ENCODE assay signal across 2 cellular contexts in the genomic region with DNA sequence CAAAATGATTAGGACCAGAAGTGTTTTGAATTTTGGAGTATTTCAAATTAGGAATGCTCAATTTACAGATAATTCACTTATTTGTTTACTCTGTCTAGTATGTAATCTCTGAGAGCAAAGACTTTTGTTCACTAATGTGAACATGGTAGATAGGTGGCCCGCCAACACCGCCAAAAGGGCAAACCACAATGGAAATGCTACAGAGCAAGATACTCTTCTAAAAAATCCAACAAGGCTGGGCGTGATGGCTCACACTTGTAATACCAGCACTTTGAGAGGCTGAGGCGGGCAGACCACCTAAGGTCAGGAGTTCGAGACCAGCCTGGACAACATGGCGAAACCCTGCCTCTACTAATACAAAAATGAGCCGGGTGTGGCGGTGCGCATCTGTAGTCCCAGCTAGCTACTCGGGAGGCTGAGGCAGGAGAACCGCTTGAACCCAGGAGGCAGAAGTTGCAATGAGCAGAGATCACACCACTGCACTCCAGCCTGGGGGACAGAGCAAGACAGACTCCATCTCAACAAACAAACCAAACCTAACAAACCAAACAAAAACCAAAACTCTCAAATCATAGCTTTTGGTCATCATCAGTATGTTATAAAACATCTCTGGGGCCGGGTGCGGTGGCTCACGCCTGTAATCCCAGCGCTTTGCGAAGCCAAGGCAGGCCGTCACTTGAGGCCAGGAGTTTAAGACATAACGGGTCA.
TF ChIP-seq lines count a peak whose summit lies in the region.

No MANE protein-coding gene starts in this region.

TF ChIP-seq in SK-N-SH, 30 proteins besides CTCF, POLR2A, EP300 and RAD21 (continued from another document):
- TF ChIP-seq, protein P1, sequence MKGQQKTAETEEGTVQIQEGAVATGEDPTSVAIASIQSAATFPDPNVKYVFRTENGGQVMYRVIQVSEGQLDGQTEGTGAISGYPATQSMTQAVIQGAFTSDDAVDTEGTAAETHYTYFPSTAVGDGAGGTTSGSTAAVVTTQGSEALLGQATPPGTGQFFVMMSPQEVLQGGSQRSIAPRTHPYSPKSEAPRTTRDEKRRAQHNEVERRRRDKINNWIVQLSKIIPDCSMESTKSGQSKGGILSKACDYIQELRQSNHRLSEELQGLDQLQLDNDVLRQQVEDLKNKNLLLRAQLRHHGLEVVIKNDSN (IDR thresholded peaks at IDR 0.05; ENCODE audit: borderline replicate concordance, low read depth), result no peak
- TF ChIP-seq FOXM1 (IDR thresholded peaks at IDR 0.05; ENCODE audit: low read depth), result no peak
- no peak for TF ChIP-seq SMC3 (IDR thresholded peaks at IDR 0.05; ENCODE audit: low read depth, low read length)
- no peak for TF ChIP-seq MXI1 (IDR thresholded peaks at IDR 0.05; ENCODE audit: low read depth, low read length)
- no peak for TF ChIP-seq TEAD4 (IDR thresholded peaks at IDR 0.05; ENCODE audit: borderline replicate concordance, insufficient read depth)
- TF ChIP-seq, protein P2, sequence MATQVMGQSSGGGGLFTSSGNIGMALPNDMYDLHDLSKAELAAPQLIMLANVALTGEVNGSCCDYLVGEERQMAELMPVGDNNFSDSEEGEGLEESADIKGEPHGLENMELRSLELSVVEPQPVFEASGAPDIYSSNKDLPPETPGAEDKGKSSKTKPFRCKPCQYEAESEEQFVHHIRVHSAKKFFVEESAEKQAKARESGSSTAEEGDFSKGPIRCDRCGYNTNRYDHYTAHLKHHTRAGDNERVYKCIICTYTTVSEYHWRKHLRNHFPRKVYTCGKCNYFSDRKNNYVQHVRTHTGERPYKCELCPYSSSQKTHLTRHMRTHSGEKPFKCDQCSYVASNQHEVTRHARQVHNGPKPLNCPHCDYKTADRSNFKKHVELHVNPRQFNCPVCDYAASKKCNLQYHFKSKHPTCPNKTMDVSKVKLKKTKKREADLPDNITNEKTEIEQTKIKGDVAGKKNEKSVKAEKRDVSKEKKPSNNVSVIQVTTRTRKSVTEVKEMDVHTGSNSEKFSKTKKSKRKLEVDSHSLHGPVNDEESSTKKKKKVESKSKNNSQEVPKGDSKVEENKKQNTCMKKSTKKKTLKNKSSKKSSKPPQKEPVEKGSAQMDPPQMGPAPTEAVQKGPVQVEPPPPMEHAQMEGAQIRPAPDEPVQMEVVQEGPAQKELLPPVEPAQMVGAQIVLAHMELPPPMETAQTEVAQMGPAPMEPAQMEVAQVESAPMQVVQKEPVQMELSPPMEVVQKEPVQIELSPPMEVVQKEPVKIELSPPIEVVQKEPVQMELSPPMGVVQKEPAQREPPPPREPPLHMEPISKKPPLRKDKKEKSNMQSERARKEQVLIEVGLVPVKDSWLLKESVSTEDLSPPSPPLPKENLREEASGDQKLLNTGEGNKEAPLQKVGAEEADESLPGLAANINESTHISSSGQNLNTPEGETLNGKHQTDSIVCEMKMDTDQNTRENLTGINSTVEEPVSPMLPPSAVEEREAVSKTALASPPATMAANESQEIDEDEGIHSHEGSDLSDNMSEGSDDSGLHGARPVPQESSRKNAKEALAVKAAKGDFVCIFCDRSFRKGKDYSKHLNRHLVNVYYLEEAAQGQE (IDR thresholded peaks at IDR 0.05; ENCODE audit: low read depth, low read length), result no peak
- no peak for TF ChIP-seq GATA2 (CRISPR knock-in tag; IDR thresholded peaks at IDR 0.05)
- no peak for TF ChIP-seq CHD2 (IDR thresholded peaks at IDR 0.05; ENCODE audit: low read length, partially characterized antibody)
- no peak for TF ChIP-seq JUND (IDR thresholded peaks at IDR 0.05)
- TF ChIP-seq NFIC (IDR thresholded peaks at IDR 0.05; ENCODE audit: borderline replicate concordance), result no peak
- TF ChIP-seq, protein P3, sequence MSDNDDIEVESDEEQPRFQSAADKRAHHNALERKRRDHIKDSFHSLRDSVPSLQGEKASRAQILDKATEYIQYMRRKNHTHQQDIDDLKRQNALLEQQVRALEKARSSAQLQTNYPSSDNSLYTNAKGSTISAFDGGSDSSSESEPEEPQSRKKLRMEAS (IDR thresholded peaks at IDR 0.05; ENCODE audit: low read depth), result no peak
- no peak for TF ChIP-seq ELF1 (IDR thresholded peaks at IDR 0.05)

TF ChIP-seq in SK-N-SH treated with all-trans-retinoic acid at 6 μM for 48 hours, 23 proteins besides CTCF, POLR2A, EP300 and RAD21:
- TF ChIP-seq, protein P4, sequence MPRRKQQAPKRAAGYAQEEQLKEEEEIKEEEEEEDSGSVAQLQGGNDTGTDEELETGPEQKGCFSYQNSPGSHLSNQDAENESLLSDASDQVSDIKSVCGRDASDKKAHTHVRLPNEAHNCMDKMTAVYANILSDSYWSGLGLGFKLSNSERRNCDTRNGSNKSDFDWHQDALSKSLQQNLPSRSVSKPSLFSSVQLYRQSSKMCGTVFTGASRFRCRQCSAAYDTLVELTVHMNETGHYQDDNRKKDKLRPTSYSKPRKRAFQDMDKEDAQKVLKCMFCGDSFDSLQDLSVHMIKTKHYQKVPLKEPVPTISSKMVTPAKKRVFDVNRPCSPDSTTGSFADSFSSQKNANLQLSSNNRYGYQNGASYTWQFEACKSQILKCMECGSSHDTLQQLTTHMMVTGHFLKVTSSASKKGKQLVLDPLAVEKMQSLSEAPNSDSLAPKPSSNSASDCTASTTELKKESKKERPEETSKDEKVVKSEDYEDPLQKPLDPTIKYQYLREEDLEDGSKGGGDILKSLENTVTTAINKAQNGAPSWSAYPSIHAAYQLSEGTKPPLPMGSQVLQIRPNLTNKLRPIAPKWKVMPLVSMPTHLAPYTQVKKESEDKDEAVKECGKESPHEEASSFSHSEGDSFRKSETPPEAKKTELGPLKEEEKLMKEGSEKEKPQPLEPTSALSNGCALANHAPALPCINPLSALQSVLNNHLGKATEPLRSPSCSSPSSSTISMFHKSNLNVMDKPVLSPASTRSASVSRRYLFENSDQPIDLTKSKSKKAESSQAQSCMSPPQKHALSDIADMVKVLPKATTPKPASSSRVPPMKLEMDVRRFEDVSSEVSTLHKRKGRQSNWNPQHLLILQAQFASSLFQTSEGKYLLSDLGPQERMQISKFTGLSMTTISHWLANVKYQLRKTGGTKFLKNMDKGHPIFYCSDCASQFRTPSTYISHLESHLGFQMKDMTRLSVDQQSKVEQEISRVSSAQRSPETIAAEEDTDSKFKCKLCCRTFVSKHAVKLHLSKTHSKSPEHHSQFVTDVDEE (CRISPR knock-in tag; IDR thresholded peaks at IDR 0.05), result no peak
- no peak for TF ChIP-seq ZFP3 (CRISPR knock-in tag; IDR thresholded peaks at IDR 0.05)
- TF ChIP-seq CSDC2 (CRISPR knock-in tag; IDR thresholded peaks at IDR 0.05), result no peak
- no peak for TF ChIP-seq ISL1 (CRISPR knock-in tag; IDR thresholded peaks at IDR 0.05)
- TF ChIP-seq BACH2 (CRISPR knock-in tag; IDR thresholded peaks at IDR 0.05; ENCODE audit: borderline replicate concordance), result no peak
- no peak for TF ChIP-seq TCF4 (CRISPR knock-in tag; IDR thresholded peaks at IDR 0.05; ENCODE audit: borderline replicate concordance)
- TF ChIP-seq, protein P5, sequence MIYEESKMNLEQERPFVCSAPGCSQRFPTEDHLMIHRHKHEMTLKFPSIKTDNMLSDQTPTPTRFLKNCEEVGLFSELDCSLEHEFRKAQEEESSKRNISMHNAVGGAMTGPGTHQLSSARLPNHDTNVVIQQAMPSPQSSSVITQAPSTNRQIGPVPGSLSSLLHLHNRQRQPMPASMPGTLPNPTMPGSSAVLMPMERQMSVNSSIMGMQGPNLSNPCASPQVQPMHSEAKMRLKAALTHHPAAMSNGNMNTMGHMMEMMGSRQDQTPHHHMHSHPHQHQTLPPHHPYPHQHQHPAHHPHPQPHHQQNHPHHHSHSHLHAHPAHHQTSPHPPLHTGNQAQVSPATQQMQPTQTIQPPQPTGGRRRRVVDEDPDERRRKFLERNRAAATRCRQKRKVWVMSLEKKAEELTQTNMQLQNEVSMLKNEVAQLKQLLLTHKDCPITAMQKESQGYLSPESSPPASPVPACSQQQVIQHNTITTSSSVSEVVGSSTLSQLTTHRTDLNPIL (CRISPR knock-in tag; IDR thresholded peaks at IDR 0.05; ENCODE audit: low read depth), result no peak
- TF ChIP-seq RARB (CRISPR knock-in tag; IDR thresholded peaks at IDR 0.05), result no peak
- TF ChIP-seq PPARA (CRISPR knock-in tag; IDR thresholded peaks at IDR 0.05; ENCODE audit: borderline replicate concordance), result no peak
- TF ChIP-seq, protein P6, sequence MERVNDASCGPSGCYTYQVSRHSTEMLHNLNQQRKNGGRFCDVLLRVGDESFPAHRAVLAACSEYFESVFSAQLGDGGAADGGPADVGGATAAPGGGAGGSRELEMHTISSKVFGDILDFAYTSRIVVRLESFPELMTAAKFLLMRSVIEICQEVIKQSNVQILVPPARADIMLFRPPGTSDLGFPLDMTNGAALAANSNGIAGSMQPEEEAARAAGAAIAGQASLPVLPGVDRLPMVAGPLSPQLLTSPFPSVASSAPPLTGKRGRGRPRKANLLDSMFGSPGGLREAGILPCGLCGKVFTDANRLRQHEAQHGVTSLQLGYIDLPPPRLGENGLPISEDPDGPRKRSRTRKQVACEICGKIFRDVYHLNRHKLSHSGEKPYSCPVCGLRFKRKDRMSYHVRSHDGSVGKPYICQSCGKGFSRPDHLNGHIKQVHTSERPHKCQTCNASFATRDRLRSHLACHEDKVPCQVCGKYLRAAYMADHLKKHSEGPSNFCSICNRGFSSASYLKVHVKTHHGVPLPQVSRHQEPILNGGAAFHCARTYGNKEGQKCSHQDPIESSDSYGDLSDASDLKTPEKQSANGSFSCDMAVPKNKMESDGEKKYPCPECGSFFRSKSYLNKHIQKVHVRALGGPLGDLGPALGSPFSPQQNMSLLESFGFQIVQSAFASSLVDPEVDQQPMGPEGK (CRISPR knock-in tag; IDR thresholded peaks at IDR 0.05; ENCODE audit: borderline replicate concordance), result no peak
- TF ChIP-seq SNAI2 (CRISPR knock-in tag; IDR thresholded peaks at IDR 0.05), result no peak
- TF ChIP-seq ZNF70 (CRISPR knock-in tag; IDR thresholded peaks at IDR 0.05), result no peak
- TF ChIP-seq ARNTL (CRISPR knock-in tag; IDR thresholded peaks at IDR 0.05; ENCODE audit: borderline replicate concordance, low read depth), result no peak
- no peak for TF ChIP-seq ZC3H10 (CRISPR knock-in tag; IDR thresholded peaks at IDR 0.05)
- TF ChIP-seq OSR1 (CRISPR knock-in tag; IDR thresholded peaks at IDR 0.05), result no peak
- TF ChIP-seq ZNF565 (CRISPR knock-in tag; conservative IDR thresholded peaks at IDR 0.05; ENCODE audit: low read depth), result no peak
- TF ChIP-seq, protein P7, sequence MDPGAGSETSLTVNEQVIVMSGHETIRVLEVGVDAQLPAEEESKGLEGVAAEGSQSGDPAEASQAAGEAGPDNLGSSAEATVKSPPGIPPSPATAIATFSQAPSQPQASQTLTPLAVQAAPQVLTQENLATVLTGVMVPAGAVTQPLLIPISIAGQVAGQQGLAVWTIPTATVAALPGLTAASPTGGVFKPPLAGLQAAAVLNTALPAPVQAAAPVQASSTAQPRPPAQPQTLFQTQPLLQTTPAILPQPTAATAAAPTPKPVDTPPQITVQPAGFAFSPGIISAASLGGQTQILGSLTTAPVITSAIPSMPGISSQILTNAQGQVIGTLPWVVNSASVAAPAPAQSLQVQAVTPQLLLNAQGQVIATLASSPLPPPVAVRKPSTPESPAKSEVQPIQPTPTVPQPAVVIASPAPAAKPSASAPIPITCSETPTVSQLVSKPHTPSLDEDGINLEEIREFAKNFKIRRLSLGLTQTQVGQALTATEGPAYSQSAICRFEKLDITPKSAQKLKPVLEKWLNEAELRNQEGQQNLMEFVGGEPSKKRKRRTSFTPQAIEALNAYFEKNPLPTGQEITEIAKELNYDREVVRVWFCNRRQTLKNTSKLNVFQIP (CRISPR knock-in tag; IDR thresholded peaks at IDR 0.05; ENCODE audit: borderline replicate concordance, low read depth), result no peak
- TF ChIP-seq TOX (CRISPR knock-in tag; IDR thresholded peaks at IDR 0.05; ENCODE audit: borderline replicate concordance), result no peak
- TF ChIP-seq GLIS3 (CRISPR knock-in tag; IDR thresholded peaks at IDR 0.05), result no peak
